Comparison of ENCODE assay signal across 17 cellular contexts in the genomic region with DNA sequence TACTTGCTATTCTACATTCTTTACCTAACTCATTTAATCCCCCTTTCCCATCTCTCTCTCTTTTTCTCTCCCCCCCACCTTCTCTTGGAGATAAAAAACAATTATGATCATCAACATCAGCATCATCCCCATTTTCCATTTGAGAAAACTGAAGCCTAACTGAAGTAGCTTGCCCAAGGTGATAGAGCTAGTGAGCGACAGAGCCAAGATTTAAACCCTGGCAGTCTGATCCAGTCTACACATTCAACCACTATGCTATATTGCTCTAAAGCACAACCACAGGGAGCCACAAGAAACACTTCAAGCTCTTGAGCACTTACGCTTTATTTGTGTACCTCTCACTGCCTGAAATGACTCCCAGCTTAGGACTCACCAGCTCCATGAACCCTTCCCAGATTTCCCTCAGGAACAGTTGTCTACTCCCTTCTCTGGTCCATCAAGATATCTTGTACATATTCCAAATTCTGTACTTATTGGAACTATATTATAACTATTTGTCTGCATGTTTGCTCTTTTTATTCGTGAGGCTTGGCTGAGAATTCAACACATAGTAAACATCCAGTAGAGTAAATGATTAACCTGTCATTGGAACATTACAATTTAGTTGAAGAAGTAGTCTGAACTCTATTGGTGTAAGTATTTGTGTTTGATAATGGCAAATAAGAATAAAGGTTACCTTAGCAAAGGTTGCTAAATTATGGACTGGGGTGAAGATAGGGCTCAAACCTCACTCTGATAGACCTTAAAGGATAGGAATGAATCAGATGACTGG.
DNase-seq lines count a peak whose midpoint lies in the region; ATAC-seq, FAIRE-seq and TF ChIP-seq lines count a peak whose summit lies in the region.
"Had no signal": no experiment of that assay in that cellular context is flagged by ENCODE, and none has a peak within 500 bp of the region (broad histone marks: within the 10 kb centered on the region; RNA-seq: fewer than 3 reads in every experiment).

No MANE protein-coding gene starts in this region.

- H3K9me3 ChIP-seq in mucosa of stomach (ENCODE audit: control insufficient read depth, low read length), result no peaks in the 10 kb centered on the region
- no peaks in the 10 kb centered on the region for H3K9me3 ChIP-seq in PC-9 (ENCODE audit: insufficient read depth, low read depth)
- H3K9me3 ChIP-seq: SJCRH30, suprapubic skin had no signal

- no peak overlapping the region for H3K4me2 ChIP-seq in PC-9

- H3K79me2 ChIP-seq in PC-9 (ENCODE audit: low read depth), result peaks cover 90% of the 10 kb centered on the region

- POLR2A ChIA-PET in PC-9 (lab: Charles Lee; ENCODE audit: unreplicated experiment), result no interaction called here

- H3K4me1 ChIP-seq in mucosa of stomach (ENCODE audit: control insufficient read depth, insufficient read depth, low read length) (peaks cover 15% of the 10 kb centered on the region), PC-9 (replicated peaks; ENCODE audit: insufficient read depth) (no peaks in the 10 kb centered on the region)

- no peak for ATAC-seq in GM19452 (IDR thresholded peaks at IDR 0.05; ENCODE audit: unreplicated experiment)

- H3K27me3 ChIP-seq in mucosa of stomach (ENCODE audit: control insufficient read depth, insufficient read depth, low read length) (no peaks in the 10 kb centered on the region), PC-9 (ENCODE audit: insufficient read depth, low read depth) (no peaks in the 10 kb centered on the region)
- H3K27me3 ChIP-seq: SJCRH30, suprapubic skin had no signal

- BruUV-seq in PC-9 (replicated peaks; lab: Mats Ljungman, UMichigan), result no TSS peak

- H3K36me3 ChIP-seq in mucosa of stomach (ENCODE audit: control insufficient read depth, insufficient read depth, low read length), result no peaks in the 10 kb centered on the region
- peaks cover 7% of the 10 kb centered on the region; the same call in 1 of the 2 replicates for H3K36me3 ChIP-seq in PC-9 (ENCODE audit: low read depth)
- H3K36me3 ChIP-seq: SJCRH30, suprapubic skin had no signal

- peak; percentile 92 for DNase-seq in DMS53 (lab: John Stamatoyannopoulos, UW)
- peak; percentile 67 for DNase-seq in NCI-H2029 treated with DMSO at 0.1 percent for 48 hours (lab: John Stamatoyannopoulos, UW)
- DNase-seq in NCI-H128 (lab: John Stamatoyannopoulos, UW; ENCODE audit: unreplicated experiment), result no peak
- DNase-seq in HUDEP-2 (lab: John Stamatoyannopoulos, UW; ENCODE audit: unreplicated experiment in 76 of 76), result no peak
- DNase-seq in PC-9, result no peak
- DNase-seq: activated CD4-positive, alpha-beta T cell treated with anti-CD3 and anti-CD28 coated beads for 1 hour; AML-193; effector memory CD4-positive, alpha-beta T cell; hippocampal formation; kidney glomerular epithelial cell; MM.1S; stimulated activated CD4-positive, alpha-beta T cell treated with anti-CD3 and anti-CD28 coated beads, Interleukin-4, amount 100 ng/mL, for 24 hours had no signal

- H2AFZ ChIP-seq in PC-9, result no peak overlapping the region

- H3K9ac ChIP-seq in mucosa of stomach (ENCODE audit: low read length), result peak overlapping the region; percentile 19

- H4K20me1 ChIP-seq in PC-9 (ENCODE audit: insufficient read depth), result 0 out of 2 replicates have a peak, but pooled peaks cover 6% of the 10 kb centered on the region

- no peaks in the 10 kb centered on the region for H3K9me2 ChIP-seq in PC-9 (ENCODE audit: insufficient read depth)

- H3K27ac ChIP-seq in PC-9, result no peak overlapping the region
- H3K27ac ChIP-seq: SJCRH30, suprapubic skin had no signal

- TF ChIP-seq CTCF in PC-9 (conservative IDR thresholded peaks at IDR 0.05), result no peak

- intact Hi-C loops in PC-9 (cut with micrococcal nuclease; ENCODE audit: unreplicated experiment), result no loop called here

- H3K4me3 ChIP-seq in mucosa of stomach (ENCODE audit: low read length) (peak overlapping the region; percentile 2), PC-9 (no peak overlapping the region)
- H3K4me3 ChIP-seq: SJCRH30, suprapubic skin had no signal

- no peaks in the 10 kb centered on the region for H3F3A ChIP-seq in PC-9 (ENCODE audit: insufficient read depth, low read depth)

- peak; percentile 24 for FAIRE-seq in colon (lab: Jason Lieb, UNC)

- CTCF ChIA-PET in PC-9 (lab: Charles Lee), result no interaction called here

Comparison
In these comparisons a context has a peak if more than half of its experiments do, and no peak if none do; other contexts are left out.
1. DNase-seq: peak in DMS53 (single experiment) and NCI-H2029 treated with DMSO at 0.1 percent for 48 hours (single experiment); none in NCI-H128 (single experiment), HUDEP-2 (0 of 76) and PC-9 (0 of 2).